In the genomic region with DNA sequence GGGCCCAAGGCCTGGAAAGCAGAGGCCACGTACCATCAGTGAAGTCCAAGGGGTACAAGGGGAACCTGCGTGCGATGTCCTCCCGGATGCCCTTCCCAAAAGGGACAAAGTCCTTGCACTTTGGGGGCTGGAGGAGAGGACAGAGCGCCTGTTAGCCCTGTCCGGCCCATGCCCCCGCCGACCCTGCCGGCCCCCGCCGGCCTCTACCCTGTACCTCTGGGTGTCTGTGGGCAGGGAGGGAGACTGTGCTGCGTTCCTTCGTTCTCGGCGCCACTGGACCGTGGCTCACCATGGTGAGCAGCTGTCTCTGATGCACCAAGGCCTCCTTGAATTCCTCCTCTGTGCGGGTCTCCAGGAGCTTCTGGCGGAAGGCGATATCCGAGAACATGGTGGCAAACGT, we compare ENCODE assay signal across 8 cellular contexts. TPM values are rescaled to one million over a fixed set of nuclear protein-coding genes. Genes with fewer than 3 reads are reported as not detected.
"Had no signal": no experiment of that assay in that cellular context is flagged by ENCODE, and none has a peak within 500 bp of the region (broad histone marks: within the 10 kb centered on the region; RNA-seq: fewer than 3 reads in every experiment).

No MANE protein-coding gene starts in this region.

- H3K4me3 ChIP-seq: GM23248, HAP-1 had no signal

- H3K9ac ChIP-seq: GM23248 had no signal

- H3K9me3 Mint-ChIP-seq: HFFc6, IgD-negative memory B cell had no signal

- H3K4me3 Mint-ChIP-seq: HFFc6, IgD-negative memory B cell had no signal

- H2AFZ ChIP-seq: GM23248 had no signal

- H3K27ac ChIP-seq: GM23248 had no signal

- H3K4me1 ChIP-seq: HAP-1 had no signal

- FAIRE-seq: HTR-8/SVneo had no signal

- H3K36me3 Mint-ChIP-seq: IgD-negative memory B cell had no signal

- H3K27ac Mint-ChIP-seq: HFFc6, IgD-negative memory B cell had no signal

- H3K9me3 ChIP-seq: HAP-1 had no signal

- DNase-seq: GM23248, GOT3, H7, HFFc6 had no signal

- H3K4me1 Mint-ChIP-seq: IgD-negative memory B cell had no signal

- ATAC-seq: HCT116 had no signal

RNA-seq across cellular contexts. Expression of a gene that starts 7.9 kb away (rescaled TPM):
- polyA plus RNA-seq: IgD-negative memory B cell had no signal
